8 cellular contexts compared by ENCODE assay signal in the genomic region with DNA sequence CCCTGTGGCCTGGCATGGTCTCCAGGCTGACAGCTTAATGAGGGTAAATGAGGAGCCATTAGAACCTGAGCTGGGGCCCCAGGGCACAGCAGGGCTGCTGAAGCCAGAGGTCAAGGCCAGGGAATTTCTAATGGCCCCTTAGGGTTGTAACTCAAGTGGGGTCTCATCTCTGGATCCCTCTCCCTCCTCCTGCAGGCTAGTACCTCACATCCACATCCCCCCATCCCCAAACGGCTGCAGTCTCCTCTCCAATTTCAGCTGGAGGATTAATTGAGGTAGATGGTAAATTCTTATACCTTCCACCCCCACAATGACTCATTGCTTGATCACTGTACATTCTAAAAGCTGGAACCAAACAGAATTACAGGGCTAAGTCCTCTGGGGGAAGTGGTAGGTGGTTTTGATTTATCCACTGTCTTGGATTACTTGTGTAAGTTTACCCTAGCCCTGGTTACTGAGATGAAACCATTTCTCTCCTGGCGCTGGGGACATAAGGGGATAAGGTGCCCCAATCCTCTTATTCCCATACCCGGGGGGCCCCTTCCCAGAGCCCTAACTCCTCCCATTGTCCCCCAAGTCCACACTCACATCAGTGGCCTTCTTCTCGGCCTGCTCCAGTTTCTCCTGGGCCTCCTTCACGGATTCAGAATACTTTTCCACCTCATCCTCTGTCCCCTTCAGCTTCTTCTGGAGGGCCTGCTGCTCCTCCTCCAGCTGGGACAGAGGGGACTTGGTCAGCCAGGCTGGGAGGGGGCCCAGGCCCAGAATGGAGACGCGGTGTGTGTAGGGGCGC. TPM values are rescaled to one million over a fixed set of nuclear protein-coding genes. Genes with fewer than 3 reads are reported as not detected.
A peak's percentile ranks its signal among the peaks of the same experiment; 100 is the strongest.
DNase-seq lines count a peak whose midpoint lies in the region; ATAC-seq, FAIRE-seq and TF ChIP-seq lines count a peak whose summit lies in the region.

No MANE protein-coding gene starts in this region.

- peak overlapping the region; percentile 98 for H3K4me3 ChIP-seq in ACC112 (ENCODE audit: low read depth, low read length)
- H3K4me3 ChIP-seq in thoracic aorta: peak overlapping the region; percentile 94

- DNase-seq in HS-27A (ENCODE audit: low read depth): peak; percentile 81
- DNase-seq in amniotic epithelial cell (ENCODE audit: low read depth): peak; percentile 86
- peak; percentile 46 for DNase-seq in kidney glomerular epithelial cell (lab: John Stamatoyannopoulos, UW)
- DNase-seq in thoracic aorta (ENCODE audit: low spot score): no peak
- DNase-seq in GM19239 (ENCODE audit: insufficient read length, low spot score): no peak
- DNase-seq in KG1 (lab: John Stamatoyannopoulos, UW): no peak

- peaks cover 37% of the 10 kb centered on the region for H3K4me1 ChIP-seq in ACC112 (ENCODE audit: control insufficient read depth, insufficient read depth, low read length, unreplicated experiment)
- peaks cover 18 to 46% of the 10 kb centered on the region in 2 donors for H3K4me1 ChIP-seq in thoracic aorta (ENCODE audit: control insufficient read depth in 1 of 2, low read depth in 2 of 2)

- H3K79me2 ChIP-seq in ACC112 (ENCODE audit: control insufficient read depth, insufficient read depth, low read length, unreplicated experiment): peaks cover 51% of the 10 kb centered on the region

- H3K36me3 ChIP-seq in ACC112 (ENCODE audit: insufficient read depth, low read length) (peaks cover 36% of the 10 kb centered on the region; the same call in 1 of the 2 replicates), thoracic aorta (peaks cover 50% of the 10 kb centered on the region)

- no peak for TF ChIP-seq CTCF in thoracic aorta (IDR thresholded peaks at IDR 0.05)

- H2AFZ ChIP-seq in ACC112 (ENCODE audit: low read length, unreplicated experiment): no peak overlapping the region

- peak overlapping the region; percentile 91 for H3K27ac ChIP-seq in ACC112 (ENCODE audit: low read depth, low read length)
- H3K27ac ChIP-seq in thoracic aorta: peak overlapping the region; percentile 99 to 100

- H3K27me3 ChIP-seq in ACC112 (ENCODE audit: insufficient read depth, low read length) (no peaks in the 10 kb centered on the region), thoracic aorta (replicated peaks; ENCODE audit: insufficient read depth) (no peaks in the 10 kb centered on the region)

- FAIRE-seq in GM19239 (lab: Jason Lieb, UNC): no peak

- no peaks in the 10 kb centered on the region for H3K9me3 ChIP-seq in thoracic aorta

- ATAC-seq in thoracic aorta (ENCODE audit: insufficient number of reproducible peaks, low FRiP score, low read depth) (no peak), GM21786 (IDR thresholded peaks at IDR 0.05; ENCODE audit: unreplicated experiment) (no peak)

RNA-seq across cellular contexts. Expression of a gene that starts 1.0 kb away (rescaled TPM):
- total RNA-seq in thoracic aorta: 1,000 to 10,000 TPM; 4,158 to 5,700 TPM

RNA-seq across cellular contexts. Expression of a gene that starts 15.0 kb away (rescaled TPM):
- 10 to 100 TPM in 1 of 2 donors, not detected in 1; 10.7 TPM for total RNA-seq in thoracic aorta

RNA-seq across cellular contexts. Expression of a gene that starts 23.8 kb away (rescaled TPM):
- 1 to 10 TPM in 1 of 2 donors, under 1 TPM in 1; 0.54 to 1.2 TPM for total RNA-seq in thoracic aorta

RNA-seq across cellular contexts. Expression of a gene that starts 30.7 kb away (rescaled TPM):
- 10 to 100 TPM; 75.2 to 92.2 TPM for total RNA-seq in thoracic aorta

RNA-seq across cellular contexts. Expression of a gene that starts 30.9 kb away (rescaled TPM):
- 1,000 to 10,000 TPM; 1,550 to 5,543 TPM for total RNA-seq in thoracic aorta

Comparison
In these comparisons a context has a peak if more than half of its experiments do, and no peak if none do; other contexts are left out.
1. DNase-seq: peak in HS-27A (single experiment), amniotic epithelial cell (single experiment) and kidney glomerular epithelial cell (single experiment); none in thoracic aorta (single experiment), GM19239 (single experiment) and KG1 (single experiment).